28 cellular contexts compared by ENCODE assay signal in genomic region chr15:81101894-81102815, GRCh38. TPM values are rescaled to one million over a fixed set of nuclear protein-coding genes. Genes with fewer than 3 reads are reported as not detected.
A peak's percentile ranks its signal among the peaks of the same experiment; 100 is the strongest.
DNase-seq lines count a peak whose midpoint lies in the region; ATAC-seq and TF ChIP-seq lines count a peak whose summit lies in the region.
"Had no signal": no experiment of that assay in that cellular context is flagged by ENCODE, and none has a peak within 500 bp of the region (broad histone marks: within the 10 kb centered on the region; RNA-seq: fewer than 3 reads in every experiment).

No MANE protein-coding gene starts in this region.

- no peaks in the 10 kb centered on the region for H3K36me3 ChIP-seq in adipocyte (ENCODE audit: control insufficient read depth, insufficient read depth, low read length, severe bottlenecking)
- H3K36me3 ChIP-seq in adrenal gland (replicated peaks in 1 of 2), result no peaks in the 10 kb centered on the region
- H3K36me3 ChIP-seq: BLaER1 treated with 17β-estradiol and CSF1 and Interleukin-3, amounts not matched to agents 10 nM and 100 nM; SJSA1 had no signal

- no peaks in the 10 kb centered on the region for H3K27me3 ChIP-seq in adipocyte (replicated peaks; ENCODE audit: control insufficient read depth, insufficient read depth, low read length)
- H3K27me3 ChIP-seq in adrenal gland, result peaks cover 2% of the 10 kb centered on the region
- H3K27me3 ChIP-seq: BLaER1 treated with 17β-estradiol and CSF1 and Interleukin-3, amounts not matched to agents 10 nM and 100 nM; SJSA1 had no signal

- H3K9me3 ChIP-seq in adipocyte (ENCODE audit: control insufficient read depth, low read length) (no peaks in the 10 kb centered on the region), adrenal gland (replicated peaks in 1 of 3) (no peaks in the 10 kb centered on the region)
- H3K9me3 ChIP-seq: BLaER1 treated with 17β-estradiol and CSF1 and Interleukin-3, amounts not matched to agents 10 nM and 100 nM; SJSA1 had no signal

- intact Hi-C loops in adrenal gland (cut with DNase I), result loop anchor here (10.0 kb wide), 4 partner anchors 97 to 233 kb away; partner anchors contain the start of gene TLNRD1 (in 1 of the 2)

- H3K4me1 ChIP-seq in adipocyte (ENCODE audit: control insufficient read depth, insufficient read depth, low read length), result peaks cover 15% of the 10 kb centered on the region
- H3K4me1 ChIP-seq in adrenal gland (replicated peaks in 1 of 2), result peaks cover 0 to 10% of the 10 kb centered on the region in 2 donors
- H3K4me1 ChIP-seq: SJSA1 had no signal

- TF ChIP-seq CTCF in adrenal gland (IDR thresholded peaks at IDR 0.05), result no peak

- no peak overlapping the region for H3K9ac ChIP-seq in adipocyte (ENCODE audit: low read length)
- H3K9ac ChIP-seq: BLaER1 treated with 17β-estradiol and CSF1 and Interleukin-3, amounts not matched to agents 10 nM and 100 nM had no signal

- no peak overlapping the region for H3K4me3 ChIP-seq in adipocyte (ENCODE audit: low read length)
- no peak overlapping the region for H3K4me3 ChIP-seq in adrenal gland
- H3K4me3 ChIP-seq: BLaER1 treated with 17β-estradiol and CSF1 and Interleukin-3, amounts not matched to agents 10 nM and 100 nM; GM12878; SJSA1 had no signal

- DNase-seq in DMS 273 (lab: John Stamatoyannopoulos, UW; ENCODE audit: unreplicated experiment), result peak; percentile 31
- no peak for DNase-seq in DMS 273 treated with DMSO at 0.1 percent for 48 hours (lab: John Stamatoyannopoulos, UW)
- DNase-seq in NCI-H2171 (lab: John Stamatoyannopoulos, UW), result peak; percentile 10
- DNase-seq in adipocyte (ENCODE audit: low read depth), result peak; percentile 27
- no peak for DNase-seq in left lobe of liver (ENCODE audit: low spot score)
- DNase-seq in GM03348 (ENCODE audit: low spot score), result no peak
- DNase-seq in CD1c-positive myeloid dendritic cell (ENCODE audit: extremely low spot score), result no peak
- no peak for DNase-seq in adrenal gland
- DNase-seq: ACHN; Calu3; CD8-positive, alpha-beta memory T cell; DMS53; EL; H9; Karpas-422; MV-4-11; NCI-H1105 treated with DMSO at 0.1 percent for 48 hours; NCI-H2081 treated with DMSO at 0.1 percent for 48 hours; NCI-H2227 treated with DMSO at 0.1 percent for 48 hours; NCI-H524; NCI-H82 had no signal

- H3K27ac ChIP-seq in adrenal gland, result no peak overlapping the region
- H3K27ac ChIP-seq: 22Rv1; BLaER1 treated with 17β-estradiol and CSF1 and Interleukin-3, amounts not matched to agents 10 nM and 100 nM; SJSA1 had no signal

- no peak for TF ChIP-seq POLR2A in adrenal gland (IDR thresholded peaks at IDR 0.05)

- WGBS in adrenal gland, 4 donors, result 64 to 77% (median 71%) methylated on average over 7 of the region's 7 CpGs

- ATAC-seq in left lobe of liver, result peak; percentile 54
- ATAC-seq: GM12878, Right ventricle myocardium inferior had no signal

RNA-seq across cellular contexts. Expression of gene CFAP161, which starts 31.9 kb away (rescaled TPM):
- total RNA-seq in left lobe of liver (0.25 TPM), adrenal gland (under 1 TPM in 1 of 8 donors, not detected in 7; 0.43 TPM)
- under 1 TPM in 2 of 3 donors, not detected in 1; 0.10 to 0.31 TPM for polyA plus RNA-seq in adrenal gland
- total RNA-seq: Calu3; CD8-positive, alpha-beta memory T cell; M059J; SJSA1 had no signal
- polyA plus RNA-seq: CD8-positive, alpha-beta memory T cell; GM12878; IgD-negative memory B cell had no signal

Comparison
In these comparisons a context has a peak if more than half of its experiments do, and no peak if none do; other contexts are left out.
1. DNase-seq: peak in DMS 273 (single experiment), NCI-H2171 (single experiment) and adipocyte (single experiment); none in DMS 273 treated with DMSO at 0.1 percent for 48 hours (single experiment), left lobe of liver (single experiment), GM03348 (single experiment), CD1c-positive myeloid dendritic cell (single experiment) and adrenal gland (0 of 7).